Comparison of ENCODE assay signal across 15 cellular contexts in the genomic region with DNA sequence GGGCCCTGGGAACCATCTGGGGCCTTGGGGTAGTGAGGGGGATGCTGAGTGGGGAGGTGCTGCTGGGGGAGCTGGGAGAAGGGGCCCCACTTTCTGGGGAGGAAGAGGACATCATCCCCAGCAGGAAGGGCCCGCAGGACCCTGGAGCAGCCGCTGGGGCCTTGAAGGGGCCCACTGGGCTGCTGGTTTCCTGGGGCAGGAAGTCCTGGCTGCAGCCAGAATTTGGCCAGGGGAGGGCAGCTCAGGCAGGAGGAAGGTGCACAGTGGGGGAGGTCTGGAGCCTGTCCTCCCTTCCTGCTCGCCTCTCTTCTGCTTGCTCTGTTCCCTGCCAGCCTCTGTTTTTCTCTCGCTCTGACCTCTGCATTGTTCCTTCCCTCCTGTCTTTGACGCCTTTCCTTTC. TPM values are rescaled to one million over a fixed set of nuclear protein-coding genes. Genes with fewer than 3 reads are reported as not detected.
DNase-seq lines count a peak whose midpoint lies in the region; ATAC-seq, FAIRE-seq and TF ChIP-seq lines count a peak whose summit lies in the region.
"Had no signal": no experiment of that assay in that cellular context is flagged by ENCODE, and none has a peak within 500 bp of the region (broad histone marks: within the 10 kb centered on the region; RNA-seq: fewer than 3 reads in every experiment).

No MANE protein-coding gene starts in this region.

- no peak for TF ChIP-seq RAD21 in HCT116 (IDR thresholded peaks at IDR 0.05; ENCODE audit: low read depth)

- H4K20me1 ChIP-seq in HCT116 (ENCODE audit: insufficient read depth): no peaks in the 10 kb centered on the region

- H3K4me1 ChIP-seq in HCT116 (ENCODE audit: control insufficient read depth in 1 of 2, insufficient read depth in 2 of 2, low read length in 2 of 2): peaks cover 69 to 86% of the 10 kb centered on the region in 2 experiments
- peaks cover 50 to 58% (median 54%) of the 10 kb centered on the region in 4 donors for H3K4me1 ChIP-seq in esophagus muscularis mucosa
- peaks cover 29 to 30% of the 10 kb centered on the region in 2 experiments for H3K4me1 ChIP-seq in neutrophil (ENCODE audit: control insufficient read depth in 1 of 2, insufficient read depth in 1 of 2, low read depth in 1 of 2, low read length in 1 of 2)

- no peak overlapping the region for H3K9ac ChIP-seq in HCT116 (ENCODE audit: low read length)

- no peaks in the 10 kb centered on the region for H3K9me2 ChIP-seq in HCT116 (ENCODE audit: insufficient read depth)

- TF ChIP-seq EP300 in esophagus muscularis mucosa (IDR thresholded peaks at IDR 0.05): no peak

- CTCF ChIA-PET in HCT116 (lab: Charles Lee) (no interaction called here), RWPE1 (lab: Yijun Ruan, JAX) (no interaction called here)

- no peaks in the 10 kb centered on the region for H3K79me2 ChIP-seq in HCT116 (ENCODE audit: insufficient read depth, low read length)

- H3K36me3 ChIP-seq in HCT116 (ENCODE audit: control insufficient read depth in 1 of 2, insufficient read depth in 2 of 2, low read length in 2 of 2) (no peaks in the 10 kb centered on the region), esophagus muscularis mucosa (no peaks in the 10 kb centered on the region), neutrophil (no peaks in the 10 kb centered on the region)
- H3K36me3 ChIP-seq: stomach had no signal

- H3K27ac ChIP-seq in HCT116 (ENCODE audit: low read depth, low read length): peak overlapping the region; percentile 34; the same call in 1 of the 2 replicates
- peak overlapping the region; percentile 72 for H3K27ac ChIP-seq in RWPE1
- H3K27ac ChIP-seq in esophagus muscularis mucosa (replicated peaks in 1 of 4): peak overlapping the region in 3 of 4 donors; percentile 12 to 33 (median 31)
- H3K27ac ChIP-seq in neutrophil: peak overlapping the region; percentile 42
- H3K27ac ChIP-seq: SK-N-MC had no signal

- H2AFZ ChIP-seq in HCT116 (ENCODE audit: low read depth, low read length, poor library complexity, severe bottlenecking): no peak overlapping the region

- POLR2A ChIA-PET in HCT116 (lab: Charles Lee): interaction anchor here (0.6 kb wide), 1 partner anchor 333 kb away, joined by 3 read pairs; no protein-coding TSS in a partner anchor
- POLR2A ChIA-PET in RWPE1 (lab: Yijun Ruan, JAX; ENCODE audit: low non-redundant PET): interaction anchor here (0.5 kb wide), 1 partner anchor 73 kb away, joined by 3 read pairs; no protein-coding TSS in a partner anchor

- RAD21 ChIA-PET in HCT116 (lab: Charles Lee; ENCODE audit: low non-redundant PET in 1 of 2, low total read pairs in 2 of 2, uncharacterized antibody in 2 of 2, unreplicated experiment in 2 of 2): no interaction called here

- no peak for ATAC-seq in HCT116

- no peak for FAIRE-seq in D721Med (lab: Jason Lieb, UNC)
- FAIRE-seq: endometrium had no signal

- peak overlapping the region; percentile 68; the same call in 1 of the 2 replicates for H3K4me2 ChIP-seq in HCT116 (ENCODE audit: low read length)

- no TSS peak for BruUV-seq in HCT116 (replicated peaks; lab: Mats Ljungman, UMichigan)

- H3K27me3 ChIP-seq in HCT116 (ENCODE audit: insufficient read depth, low read length) (no peaks in the 10 kb centered on the region), esophagus muscularis mucosa (no peaks in the 10 kb centered on the region), neutrophil (no peaks in the 10 kb centered on the region)
- H3K27me3 ChIP-seq: stomach had no signal

- no peak for TF ChIP-seq POLR2A in HCT116 (IDR thresholded peaks at IDR 0.05; ENCODE audit: borderline replicate concordance, extremely low read depth, insufficient read depth, insufficient read length)
- TF ChIP-seq POLR2A in esophagus muscularis mucosa (IDR thresholded peaks at IDR 0.05; ENCODE audit: low read depth): no peak

- intact Hi-C loops in HCT116 (cut with micrococcal nuclease): no loop called here
- intact Hi-C loops in esophagus muscularis mucosa (cut with DNase I): no loop called here

- TF ChIP-seq CTCF in HCT116 (IDR thresholded peaks at IDR 0.05 in 2 of 3, conservative IDR thresholded peaks at IDR 0.05 in 1 of 3; ENCODE audit: borderline replicate concordance in 1 of 3, insufficient read depth in 1 of 3, low read depth in 2 of 3, low read length in 2 of 3): no peak
- no peak for TF ChIP-seq CTCF in RWPE1 (conservative IDR thresholded peaks at IDR 0.05; ENCODE audit: low read depth)
- no peak for TF ChIP-seq CTCF in esophagus muscularis mucosa (IDR thresholded peaks at IDR 0.05)
- no peak for TF ChIP-seq CTCF in neutrophil (IDR thresholded peaks at IDR 0.05)
- no peak for TF ChIP-seq CTCF in D721Med (IDR thresholded peaks at IDR 0.05; ENCODE audit: insufficient read depth, missing control alignments)

- H3K9me3 ChIP-seq in HCT116 (ENCODE audit: control insufficient read depth in 1 of 2, insufficient read depth in 1 of 2, low read depth in 1 of 2, low read length in 2 of 2) (no peaks in the 10 kb centered on the region), esophagus muscularis mucosa (no peaks in the 10 kb centered on the region), neutrophil (no peaks in the 10 kb centered on the region)
- H3K9me3 ChIP-seq: stomach had no signal

- DNase-seq in HCT116 (ENCODE audit: low read depth, low spot score) (no peak), RWPE1 (ENCODE audit: low spot score) (no peak), esophagus muscularis mucosa (ENCODE audit: extremely low spot score) (no peak), D721Med (ENCODE audit: insufficient read length, low spot score) (no peak), NCI-H774 (lab: John Stamatoyannopoulos, UW) (no peak), NCI-H82 treated with DMSO at 0.1 percent for 48 hours (lab: John Stamatoyannopoulos, UW; ENCODE audit: unreplicated experiment) (no peak), T-helper 9 cell (no peak)
- DNase-seq: NCI-H2227 treated with DMSO at 0.1 percent for 48 hours; nucleus accumbens; stimulated activated CD4-positive, alpha-beta T cell treated with anti-CD3 and anti-CD28 coated beads, Interleukin-2, amount 100 ng/mL, for 48 hours; stomach had no signal

- no peak overlapping the region for H3K4me3 ChIP-seq in HCT116 (replicated peaks in 1 of 2; ENCODE audit: low read depth in 1 of 2, low read length in 2 of 2)
- H3K4me3 ChIP-seq in esophagus muscularis mucosa: no peak overlapping the region
- no peak overlapping the region for H3K4me3 ChIP-seq in neutrophil (ENCODE audit: low read depth in 1 of 2, low read length in 1 of 2)
- H3K4me3 ChIP-seq: SK-N-MC, stomach had no signal

- 43% methylated on average over 5 of the region's 5 CpGs for WGBS in esophagus muscularis mucosa

TF ChIP-seq in HCT116, 20 proteins besides CTCF, POLR2A, EP300 and RAD21:
- TF ChIP-seq EGR1 (IDR thresholded peaks at IDR 0.05; ENCODE audit: low read depth): no peak
- no peak for TF ChIP-seq ELF1 (IDR thresholded peaks at IDR 0.05; ENCODE audit: borderline replicate concordance, low read depth)
- TF ChIP-seq TCF7L2 (IDR thresholded peaks at IDR 0.05; ENCODE audit: borderline replicate concordance, extremely low read depth, insufficient read depth, insufficient read length): no peak
- no peak for TF ChIP-seq EZH2 (IDR thresholded peaks at IDR 0.05)
- TF ChIP-seq POLR2AphosphoS5 (IDR thresholded peaks at IDR 0.05; ENCODE audit: low read depth, low read length): no peak
- TF ChIP-seq, protein P1, sequence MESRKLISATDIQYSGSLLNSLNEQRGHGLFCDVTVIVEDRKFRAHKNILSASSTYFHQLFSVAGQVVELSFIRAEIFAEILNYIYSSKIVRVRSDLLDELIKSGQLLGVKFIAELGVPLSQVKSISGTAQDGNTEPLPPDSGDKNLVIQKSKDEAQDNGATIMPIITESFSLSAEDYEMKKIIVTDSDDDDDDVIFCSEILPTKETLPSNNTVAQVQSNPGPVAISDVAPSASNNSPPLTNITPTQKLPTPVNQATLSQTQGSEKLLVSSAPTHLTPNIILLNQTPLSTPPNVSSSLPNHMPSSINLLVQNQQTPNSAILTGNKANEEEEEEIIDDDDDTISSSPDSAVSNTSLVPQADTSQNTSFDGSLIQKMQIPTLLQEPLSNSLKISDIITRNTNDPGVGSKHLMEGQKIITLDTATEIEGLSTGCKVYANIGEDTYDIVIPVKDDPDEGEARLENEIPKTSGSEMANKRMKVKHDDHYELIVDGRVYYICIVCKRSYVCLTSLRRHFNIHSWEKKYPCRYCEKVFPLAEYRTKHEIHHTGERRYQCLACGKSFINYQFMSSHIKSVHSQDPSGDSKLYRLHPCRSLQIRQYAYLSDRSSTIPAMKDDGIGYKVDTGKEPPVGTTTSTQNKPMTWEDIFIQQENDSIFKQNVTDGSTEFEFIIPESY (IDR thresholded peaks at IDR 0.05; ENCODE audit: extremely low read depth, insufficient replicate concordance, low read length): no peak
- TF ChIP-seq, protein P2, sequence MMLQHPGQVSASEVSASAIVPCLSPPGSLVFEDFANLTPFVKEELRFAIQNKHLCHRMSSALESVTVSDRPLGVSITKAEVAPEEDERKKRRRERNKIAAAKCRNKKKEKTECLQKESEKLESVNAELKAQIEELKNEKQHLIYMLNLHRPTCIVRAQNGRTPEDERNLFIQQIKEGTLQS (IDR thresholded peaks at IDR 0.05): no peak
- TF ChIP-seq JUND (IDR thresholded peaks at IDR 0.05): no peak
- TF ChIP-seq SRF (IDR thresholded peaks at IDR 0.05; ENCODE audit: low read depth): no peak

RNA-seq across cellular contexts. Expression of a gene that starts 23.8 kb away (rescaled TPM):
- total RNA-seq in HCT116 (2021; ENCODE audit: unreplicated experiment) (31.1 TPM), esophagus muscularis mucosa (10 to 100 TPM in 2 of 4 donors, 1 to 10 TPM in 2; 6.9 to 19.1 (median 13.4) TPM)
- 17.3 and 18.7 TPM in 2 replicates for polyA plus RNA-seq in HCT116 (2012)

RNA-seq across cellular contexts. Expression of a gene that starts 51.5 kb away (rescaled TPM):
- total RNA-seq in HCT116 (2021; ENCODE audit: unreplicated experiment) (not detected), esophagus muscularis mucosa (not detected)
- polyA plus RNA-seq in HCT116 (2012): 0.04 TPM in 2 replicates
- total RNA-seq: activated CD8-positive, alpha-beta memory T cell treated with anti-CD3 and anti-CD28 coated beads for 36 hours had no signal
